Comparison of ENCODE assay signal across 8 cellular contexts in the genomic region with DNA sequence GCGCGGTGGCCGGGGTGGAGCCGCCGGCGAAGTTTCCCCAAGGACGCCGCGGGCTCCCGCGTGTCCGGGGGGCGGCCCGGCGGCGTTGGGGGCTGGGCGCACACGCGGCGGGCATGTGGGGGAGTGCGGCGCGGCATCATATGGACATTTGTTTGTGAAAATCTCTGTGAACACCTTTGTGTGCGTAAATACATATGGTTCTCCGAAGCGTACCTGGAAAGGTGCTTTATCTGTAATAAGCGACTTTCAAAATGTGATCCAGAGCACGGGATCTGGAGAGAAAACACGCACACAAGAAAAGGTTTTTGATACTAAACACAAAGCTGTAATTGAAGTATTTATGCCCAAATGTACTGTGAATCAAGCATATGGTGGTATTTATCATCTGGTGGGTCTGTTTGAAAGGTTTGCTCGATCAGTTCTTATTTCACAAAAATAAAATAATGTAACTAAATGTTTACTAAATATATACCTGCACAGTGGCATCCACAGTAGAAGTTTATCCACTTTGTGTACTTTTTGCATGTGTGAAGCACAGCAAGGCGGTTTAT. TPM values are rescaled to one million over a fixed set of nuclear protein-coding genes. Genes with fewer than 3 reads are reported as not detected.
DNase-seq lines count a peak whose midpoint lies in the region; ATAC-seq and TF ChIP-seq lines count a peak whose summit lies in the region.

No MANE protein-coding gene starts in this region.

- peaks cover 60% of the 10 kb centered on the region for H3K4me1 ChIP-seq in OCI-LY3 (ENCODE audit: low read length)
- peaks cover 8% of the 10 kb centered on the region for H3K4me1 ChIP-seq in endocrine pancreas (ENCODE audit: control insufficient read depth, insufficient read depth, low read length)
- H3K4me1 ChIP-seq in neutrophil (ENCODE audit: control insufficient read depth in 1 of 2, insufficient read depth in 1 of 2, low read depth in 1 of 2, low read length in 1 of 2): peaks cover 64 to 70% of the 10 kb centered on the region in 2 experiments

- peak overlapping the region; percentile 27 for H3K4me3 ChIP-seq in H7 (ENCODE audit: insufficient read depth, low read depth, low read length)
- peak overlapping the region; percentile 77 for H3K4me3 ChIP-seq in OCI-LY3 (ENCODE audit: low read length)
- H3K4me3 ChIP-seq in endocrine pancreas (ENCODE audit: control insufficient read depth, insufficient read depth, low read length): peak overlapping the region; percentile 73
- H3K4me3 ChIP-seq in neutrophil (ENCODE audit: low read depth in 1 of 2, low read length in 1 of 2): peak overlapping the region; percentile 60 to 92

- H3K36me3 ChIP-seq in H7 (replicated peaks; ENCODE audit: control insufficient read depth, insufficient read depth, low read length) (no peaks in the 10 kb centered on the region), OCI-LY3 (replicated peaks; ENCODE audit: low read depth, low read length) (peaks cover 21% of the 10 kb centered on the region), endocrine pancreas (ENCODE audit: control insufficient read depth, insufficient read depth, low read length) (no peaks in the 10 kb centered on the region), neutrophil (no peaks in the 10 kb centered on the region)

- H3K9me3 ChIP-seq in OCI-LY3 (ENCODE audit: insufficient read depth, low read length): no peaks in the 10 kb centered on the region
- no peaks in the 10 kb centered on the region for H3K9me3 ChIP-seq in endocrine pancreas (ENCODE audit: control insufficient read depth, low read length)
- H3K9me3 ChIP-seq in neutrophil: no peaks in the 10 kb centered on the region

- TF ChIP-seq CTCF in OCI-LY3 (IDR thresholded peaks at IDR 0.05; ENCODE audit: low read depth, low read length) (no peak), neutrophil (IDR thresholded peaks at IDR 0.05) (no peak)

- H3K27me3 ChIP-seq in H7 (ENCODE audit: control insufficient read depth, insufficient read depth, low read length): no peaks in the 10 kb centered on the region
- H3K27me3 ChIP-seq in OCI-LY3 (ENCODE audit: low read depth, low read length): no peaks in the 10 kb centered on the region
- H3K27me3 ChIP-seq in endocrine pancreas (ENCODE audit: control insufficient read depth, insufficient read depth, low read length): no peaks in the 10 kb centered on the region
- H3K27me3 ChIP-seq in neutrophil: no peaks in the 10 kb centered on the region

- peaks cover 52% of the 10 kb centered on the region for H3K79me2 ChIP-seq in OCI-LY3 (ENCODE audit: low read length)

- peaks cover 14% of the 10 kb centered on the region for H4K20me1 ChIP-seq in OCI-LY3 (ENCODE audit: insufficient read depth, low read length)

- peak overlapping the region; percentile 77 for H3K4me2 ChIP-seq in OCI-LY3 (ENCODE audit: low read length)

- DNase-seq in H7: no peak
- no peak for DNase-seq in islet precursor cell
- DNase-seq in stimulated activated CD4-positive, alpha-beta T cell treated with anti-CD3 and anti-CD28 coated beads, Interleukin-12 subunit alpha, Interleukin-12 subunit beta, amount 100 ng/mL, for 4 hours: no peak
- DNase-seq in stimulated activated CD4-positive, alpha-beta T cell treated with anti-CD3 and anti-CD28 coated beads, Interleukin-2, amount 100 ng/mL, for 24 hours: no peak

- H2AFZ ChIP-seq in OCI-LY3 (ENCODE audit: low read depth, low read length): no peak overlapping the region

- peak overlapping the region; percentile 93 for H3K9ac ChIP-seq in OCI-LY3 (ENCODE audit: low read length)
- H3K9ac ChIP-seq in endocrine pancreas (ENCODE audit: control insufficient read depth, insufficient read depth, low read length): peak overlapping the region; percentile 15

- peak overlapping the region; percentile 94 for H3K27ac ChIP-seq in OCI-LY3 (ENCODE audit: low read length)
- H3K27ac ChIP-seq in neutrophil: peak overlapping the region; percentile 98

- ATAC-seq in GM19324 (IDR thresholded peaks at IDR 0.05; ENCODE audit: low FRiP score, unreplicated experiment): no peak

RNA-seq across cellular contexts. Expression of a gene that starts 0.7 kb away (rescaled TPM):
- total RNA-seq in H7 (2014; rRNA removed; shearing (Covaris generic)): 119 and 156 TPM in 2 replicates

Comparison
In these comparisons a context has a peak if more than half of its experiments do, and no peak if none do; other contexts are left out.
1. H3K4me3 ChIP-seq: peak in every context shown above with its lines; median percentile 77 in OCI-LY3; 76 in neutrophil; 73 in endocrine pancreas; 27 in H7.